In the genomic region with DNA sequence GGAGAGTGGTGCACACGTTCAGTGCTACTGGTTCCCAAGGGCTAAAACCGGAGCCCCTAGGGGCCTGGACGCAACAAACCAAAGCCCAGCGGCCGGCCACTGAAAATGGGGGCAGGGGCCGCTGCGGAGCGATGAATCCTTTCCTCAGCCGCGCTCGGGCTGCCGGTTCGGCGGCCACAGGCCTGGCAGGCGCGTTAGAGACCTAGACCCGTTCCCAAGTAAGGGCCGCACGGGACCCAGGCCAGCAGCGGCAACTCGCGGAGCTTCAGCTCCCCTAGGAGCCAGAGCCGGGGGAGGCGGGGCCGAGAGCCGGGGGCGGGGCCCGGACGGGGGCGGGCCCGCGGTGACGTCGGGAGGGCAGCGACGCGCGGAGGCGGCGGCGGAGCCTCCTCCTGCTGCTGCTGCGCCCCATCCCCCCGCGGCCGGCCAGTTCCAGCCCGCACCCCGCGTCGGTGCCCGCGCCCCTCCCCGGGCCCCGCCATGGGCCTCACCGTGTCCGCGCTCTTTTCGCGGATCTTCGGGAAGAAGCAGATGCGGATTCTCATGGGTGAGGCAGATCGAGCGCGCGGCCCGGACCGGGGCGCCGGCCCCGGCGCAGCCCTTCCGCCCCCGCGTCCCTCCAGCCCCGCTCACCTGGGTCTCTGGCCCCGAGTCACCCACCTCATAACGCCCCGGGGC, we compare ENCODE assay signal across 8 cellular contexts. TPM values are rescaled to one million over a fixed set of nuclear protein-coding genes. Genes with fewer than 3 reads are reported as not detected.
DNase-seq lines count a peak whose midpoint lies in the region; ATAC-seq, FAIRE-seq and TF ChIP-seq lines count a peak whose summit lies in the region.

TSS of gene ARF5 (plus strand) at position 393 of the 678 bp plus-strand sequence. CDS start at position 481, 88 bp downstream.

- no peak for FAIRE-seq in GM19239 (lab: Jason Lieb, UNC)

- TF ChIP-seq CTCF in BJ (IDR thresholded peaks at IDR 0.05; ENCODE audit: insufficient read depth, low read depth, low read length) (no peak), liver (IDR thresholded peaks at IDR 0.05; ENCODE audit: low read depth, low read length, missing input control) (no peak)

- under 1% methylated on average over 77 of the region's 77 CpGs for WGBS in liver

- H3K27me3 ChIP-seq in BJ (ENCODE audit: control insufficient read depth, insufficient read depth, low read length), result no peaks in the 10 kb centered on the region
- no peaks in the 10 kb centered on the region for H3K27me3 ChIP-seq in liver (ENCODE audit: control insufficient read depth in 4 of 4, insufficient read depth in 4 of 4, low read length in 3 of 4)

- H3K36me3 ChIP-seq in BJ (ENCODE audit: control insufficient read depth, insufficient read depth, low read length) (peaks cover 11% of the 10 kb centered on the region), liver (ENCODE audit: control insufficient read depth in 4 of 4, insufficient read depth in 3 of 4, low read depth in 1 of 4, low read length in 3 of 4) (peaks cover 6 to 14% (median 10%) of the 10 kb centered on the region in 4 donors)

- no peak for TF ChIP-seq RAD21 in liver (IDR thresholded peaks at IDR 0.05)

- POLR2A ChIA-PET in BJ (lab: Charles Lee), result interaction anchor here (0.6 kb wide), 2 partner anchors 372 to 374 kb away, joined by 3 read pairs; no protein-coding TSS in a partner anchor

- H3K27ac ChIP-seq in liver (ENCODE audit: low read depth in 1 of 2, low read length in 2 of 2), result peak within 1 kb of the TSS; percentile 79 to 85

- no peaks in the 10 kb centered on the region for H3K9me3 ChIP-seq in liver (ENCODE audit: control insufficient read depth in 4 of 4, low read length in 3 of 4)

- ATAC-seq in HG03442 (IDR thresholded peaks at IDR 0.05; ENCODE audit: unreplicated experiment), result peak; percentile 68

- H3K4me3 ChIP-seq in BJ (ENCODE audit: low read depth, low read length) (peak within 1 kb of the TSS; percentile 63), liver (ENCODE audit: low read depth in 1 of 3, low read length in 3 of 3) (peak within 1 kb of the TSS; percentile 74 to 89 (median 85))

- H3K4me1 ChIP-seq in liver (ENCODE audit: control insufficient read depth in 4 of 4, insufficient read depth in 4 of 4, low read length in 3 of 4), result peaks cover 9 to 53% (median 35%) of the 10 kb centered on the region in 4 donors

- DNase-seq in BJ (ENCODE audit: low read depth) (no peak), GM19239 (ENCODE audit: insufficient read length, low spot score) (peak; percentile 93), NCI-H748 (lab: John Stamatoyannopoulos, UW; ENCODE audit: unreplicated experiment) (peak; percentile 82), dermis blood vessel endothelial cell (peak; percentile 89)
- peak; percentile 82 to 84 for DNase-seq in activated CD4-positive, alpha-beta T cell treated with anti-CD3 and anti-CD28 coated beads, Interleukin-2, amount 50 U/mL, for 4 hours
- DNase-seq in stimulated activated CD4-positive, alpha-beta T cell treated with anti-CD3 and anti-CD28 coated beads, Interleukin-4, amount 100 ng/mL, for 24 hours, result peak; percentile 86

- CTCF ChIA-PET in BJ (lab: Yijun Ruan, JAX), result interaction anchor here (0.6 to 2.0 kb wide), 10 partner anchors 17 to 622 kb away, joined by 3 to 12 read pairs (median 4); no protein-coding TSS in a partner anchor

- H3K9ac ChIP-seq in liver (ENCODE audit: low read depth in 1 of 2, low read length in 2 of 2), result peak within 1 kb of the TSS; percentile 77 to 83

TF ChIP-seq in liver, 16 proteins besides CTCF, POLR2A, EP300 and RAD21:
- TF ChIP-seq NR2F2 (IDR thresholded peaks at IDR 0.05) (no peak), YY1 (IDR thresholded peaks at IDR 0.05) (peak; percentile 5)

RNA-seq across cellular contexts. Expression of gene ARF5, which starts in this region (rescaled TPM):
- 208 and 216 TPM in 2 replicates for polyA plus RNA-seq in BJ (2011; rRNA removed)
- polyA minus RNA-seq in BJ (2011; rRNA and poly(A)+ RNA removed), result 67.0 and 102 TPM in 2 replicates
- total RNA-seq in dermis blood vessel endothelial cell, result 144 and 208 TPM in 2 replicates
- total RNA-seq in liver, result 10 to 100 TPM; 47.8 to 49.6 TPM
- 10 to 100 TPM; 61.1 to 90.0 TPM for polyA plus RNA-seq in liver
